In the genomic region with DNA sequence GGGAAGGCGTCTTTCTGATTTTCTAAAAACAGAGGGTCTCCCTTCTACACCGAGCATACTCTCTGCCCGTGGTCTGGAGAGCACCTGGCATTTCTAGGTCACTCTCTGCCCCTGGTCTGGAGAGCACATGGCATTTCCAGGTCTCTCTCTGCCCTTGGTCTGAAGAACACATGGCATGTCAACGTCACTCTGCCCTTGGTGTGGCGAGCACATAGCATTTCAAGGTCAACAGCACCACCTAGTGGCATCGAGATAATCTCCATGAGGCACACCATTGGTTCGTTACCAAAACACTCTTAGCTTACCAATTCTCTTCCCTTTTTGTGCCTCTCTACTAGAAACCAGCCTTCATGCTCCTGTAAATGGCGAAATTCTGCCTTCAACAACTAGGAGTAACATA, we compare ENCODE assay signal across 9 cellular contexts.
DNase-seq lines count a peak whose midpoint lies in the region; ATAC-seq and TF ChIP-seq lines count a peak whose summit lies in the region.
"Had no signal": no experiment of that assay in that cellular context is flagged by ENCODE, and none has a peak within 500 bp of the region (broad histone marks: within the 10 kb centered on the region; RNA-seq: fewer than 3 reads in every experiment).

No MANE protein-coding gene starts in this region.

- no peaks in the 10 kb centered on the region for H3K27me3 Mint-ChIP-seq in activated CD4-positive, alpha-beta T cell treated with anti-CD3 and anti-CD28 coated beads, Interleukin-2, amount 10 ng/mL, durations not matched to agents 7 days and 5 days
- no peaks in the 10 kb centered on the region for H3K27me3 Mint-ChIP-seq in stimulated activated memory B cell treated with anti-CD40 and anti-IgM and Interleukin-4, amounts not matched to agents 10 μg/mL and 1 μg/mL and 100 μg/mL, for 72 hours
- H3K27me3 Mint-ChIP-seq: activated naive CD8-positive, alpha-beta T cell treated with anti-CD3 and anti-CD28 coated beads, Interleukin-2, amount 10 ng/mL, durations not matched to agents 7 days and 5 days had no signal

- H3K27ac ChIP-seq in left lung, result no peak overlapping the region

- ATAC-seq in left lung, result peak; percentile 89
- ATAC-seq in HG02938 (IDR thresholded peaks at IDR 0.05; ENCODE audit: unreplicated experiment), result no peak
- no peak for ATAC-seq in stimulated activated memory B cell treated with anti-CD40 and anti-IgM and Interleukin-4, amounts not matched to agents 10 μg/mL and 1 μg/mL and 100 μg/mL, for 72 hours

- DNase-seq in activated CD4-positive, alpha-beta T cell treated with anti-CD3 and anti-CD28 coated beads, Interleukin-2, amount 10 ng/mL, durations not matched to agents 7 days and 5 days, result peak; percentile 16
- DNase-seq in activated CD4-positive, alpha-beta T cell treated with anti-CD3 and anti-CD28 coated beads, Interleukin-2, amount 50 U/mL, for 1 hour, result no peak
- no peak for DNase-seq in HFF-Myc (ENCODE audit: extremely low read depth, low read depth)
- DNase-seq in NCI-H226, result peak; percentile 19
- DNase-seq in astrocyte of the spinal cord (ENCODE audit: low read depth, low spot score), result peak; percentile 33
- no peak for DNase-seq in left lung
- DNase-seq: activated naive CD8-positive, alpha-beta T cell treated with anti-CD3 and anti-CD28 coated beads, Interleukin-2, amount 10 ng/mL, durations not matched to agents 7 days and 5 days had no signal

- H3K4me1 ChIP-seq in left lung, result no peaks in the 10 kb centered on the region

- no peaks in the 10 kb centered on the region for H3K36me3 Mint-ChIP-seq in activated CD4-positive, alpha-beta T cell treated with anti-CD3 and anti-CD28 coated beads, Interleukin-2, amount 10 ng/mL, durations not matched to agents 7 days and 5 days (ENCODE audit: low read depth)
- no peaks in the 10 kb centered on the region for H3K36me3 Mint-ChIP-seq in stimulated activated memory B cell treated with anti-CD40 and anti-IgM and Interleukin-4, amounts not matched to agents 10 μg/mL and 1 μg/mL and 100 μg/mL, for 72 hours
- H3K36me3 Mint-ChIP-seq: activated naive CD8-positive, alpha-beta T cell treated with anti-CD3 and anti-CD28 coated beads, Interleukin-2, amount 10 ng/mL, durations not matched to agents 7 days and 5 days had no signal

- H3K4me3 Mint-ChIP-seq in activated CD4-positive, alpha-beta T cell treated with anti-CD3 and anti-CD28 coated beads, Interleukin-2, amount 10 ng/mL, durations not matched to agents 7 days and 5 days, result no peak overlapping the region
- no peak overlapping the region for H3K4me3 Mint-ChIP-seq in stimulated activated memory B cell treated with anti-CD40 and anti-IgM and Interleukin-4, amounts not matched to agents 10 μg/mL and 1 μg/mL and 100 μg/mL, for 72 hours
- H3K4me3 Mint-ChIP-seq: activated naive CD8-positive, alpha-beta T cell treated with anti-CD3 and anti-CD28 coated beads, Interleukin-2, amount 10 ng/mL, durations not matched to agents 7 days and 5 days had no signal

- in situ Hi-C loops in astrocyte of the spinal cord (cut with HindIII; ENCODE audit: low sequenced_read_pairs), result no loop called here

- no peaks in the 10 kb centered on the region for H3K4me1 Mint-ChIP-seq in activated CD4-positive, alpha-beta T cell treated with anti-CD3 and anti-CD28 coated beads, Interleukin-2, amount 10 ng/mL, durations not matched to agents 7 days and 5 days
- H3K4me1 Mint-ChIP-seq in stimulated activated memory B cell treated with anti-CD40 and anti-IgM and Interleukin-4, amounts not matched to agents 10 μg/mL and 1 μg/mL and 100 μg/mL, for 72 hours, result no peaks in the 10 kb centered on the region
- H3K4me1 Mint-ChIP-seq: activated naive CD8-positive, alpha-beta T cell treated with anti-CD3 and anti-CD28 coated beads, Interleukin-2, amount 10 ng/mL, durations not matched to agents 7 days and 5 days had no signal

- CTCF ChIA-PET in activated CD4-positive, alpha-beta T cell treated with anti-CD3 and anti-CD28 coated beads, Interleukin-2, amount 10 ng/mL, durations not matched to agents 7 days and 5 days (lab: Charles Lee), result interaction anchor here (0.6 kb wide), 1 partner anchor 919 kb away, joined by 4 read pairs; no protein-coding TSS in a partner anchor

- H3K9me3 ChIP-seq in left lung, result peaks cover 0 to 33% of the 10 kb centered on the region in 2 donors

- no peaks in the 10 kb centered on the region for H3K36me3 ChIP-seq in left lung

- TF ChIP-seq CTCF in HFF-Myc (IDR thresholded peaks at IDR 0.05; ENCODE audit: low read depth, low read length, missing control alignments) (peak; percentile 34), astrocyte of the spinal cord (IDR thresholded peaks at IDR 0.05; ENCODE audit: low read depth, low read length) (peak; percentile 53), left lung (IDR thresholded peaks at IDR 0.05) (peak in 1 of 2 donors; percentile 49)

- H3K27me3 ChIP-seq in left lung, result no peaks in the 10 kb centered on the region

- H3K27ac Mint-ChIP-seq in activated CD4-positive, alpha-beta T cell treated with anti-CD3 and anti-CD28 coated beads, Interleukin-2, amount 10 ng/mL, durations not matched to agents 7 days and 5 days, result no peak overlapping the region
- H3K27ac Mint-ChIP-seq in stimulated activated memory B cell treated with anti-CD40 and anti-IgM and Interleukin-4, amounts not matched to agents 10 μg/mL and 1 μg/mL and 100 μg/mL, for 72 hours, result no peak overlapping the region
- H3K27ac Mint-ChIP-seq: activated naive CD8-positive, alpha-beta T cell treated with anti-CD3 and anti-CD28 coated beads, Interleukin-2, amount 10 ng/mL, durations not matched to agents 7 days and 5 days had no signal

- no peak overlapping the region for H3K4me3 ChIP-seq in HFF-Myc (replicated peaks; ENCODE audit: low read depth, low read length)
- H3K4me3 ChIP-seq in astrocyte of the spinal cord (ENCODE audit: low read depth, low read length), result no peak overlapping the region
- H3K4me3 ChIP-seq in left lung, result no peak overlapping the region

- POLR2A ChIA-PET in activated CD4-positive, alpha-beta T cell treated with anti-CD3 and anti-CD28 coated beads, Interleukin-2, amount 10 ng/mL, durations not matched to agents 7 days and 5 days (lab: Charles Lee), result no interaction called here

- intact Hi-C loops in left lung (cut with DNase I), result loop anchor here in 1 of 2 donors (10.0 kb wide), 1 partner anchor 594 kb away; no protein-coding TSS in a partner anchor

- peaks cover 24% of the 10 kb centered on the region for H3K9me3 Mint-ChIP-seq in activated CD4-positive, alpha-beta T cell treated with anti-CD3 and anti-CD28 coated beads, Interleukin-2, amount 10 ng/mL, durations not matched to agents 7 days and 5 days
- peaks cover 15% of the 10 kb centered on the region for H3K9me3 Mint-ChIP-seq in stimulated activated memory B cell treated with anti-CD40 and anti-IgM and Interleukin-4, amounts not matched to agents 10 μg/mL and 1 μg/mL and 100 μg/mL, for 72 hours

Comparison
In these comparisons a context has a peak if more than half of its experiments do, and no peak if none do; other contexts are left out.
1. DNase-seq: peak in activated CD4-positive, alpha-beta T cell treated with anti-CD3 and anti-CD28 coated beads, Interleukin-2, amount 10 ng/mL, durations not matched to agents 7 days and 5 days (single experiment), NCI-H226 (single experiment) and astrocyte of the spinal cord (single experiment); none in activated CD4-positive, alpha-beta T cell treated with anti-CD3 and anti-CD28 coated beads, Interleukin-2, amount 50 U/mL, for 1 hour (single experiment), HFF-Myc (single experiment) and left lung (0 of 2).